In the genomic region with DNA sequence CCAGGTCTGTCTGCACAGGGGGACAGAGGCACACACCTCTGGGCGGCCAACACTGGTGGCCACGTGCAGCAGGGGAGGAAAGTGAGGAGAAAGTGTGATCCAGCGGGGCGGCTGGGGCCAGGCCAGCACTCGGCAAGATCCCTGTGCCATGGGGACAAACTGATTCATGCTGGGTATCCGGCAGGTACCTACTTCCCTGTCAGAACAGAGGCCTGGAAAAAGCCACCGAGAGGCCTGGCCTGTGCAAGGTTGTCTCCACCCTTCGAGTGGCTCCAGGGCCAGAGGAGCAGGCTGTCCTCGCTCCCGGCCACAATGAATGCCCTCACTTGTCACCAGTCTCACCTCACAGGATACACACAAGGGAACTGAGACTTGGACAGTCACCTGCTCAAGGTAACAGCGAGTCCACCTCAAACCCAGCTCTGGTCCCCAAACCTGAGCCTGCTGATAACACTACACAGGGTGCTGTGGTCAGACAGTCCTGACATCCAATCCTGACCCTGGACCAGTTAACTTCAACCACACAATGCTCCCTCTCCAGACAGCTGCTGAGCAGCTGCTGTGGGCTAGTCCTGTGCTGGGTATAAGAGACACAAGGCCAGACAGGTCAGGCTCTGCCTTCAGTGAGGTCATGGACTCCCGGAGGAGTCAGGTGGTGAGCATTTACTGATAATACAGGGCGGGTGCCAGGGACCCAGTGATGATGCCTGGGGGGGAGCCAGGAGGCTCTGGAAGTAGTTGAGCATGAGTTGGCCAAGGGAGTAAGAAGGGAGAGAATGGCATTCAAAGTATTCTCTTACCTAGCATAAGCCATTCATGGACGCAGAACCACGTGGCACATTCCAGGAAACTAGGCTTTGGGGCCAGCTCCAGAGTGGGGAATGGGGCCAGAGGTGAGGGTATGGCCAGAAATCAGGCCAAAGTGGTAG, we compare ENCODE assay signal across 11 cellular contexts. TPM values are rescaled to one million over a fixed set of nuclear protein-coding genes. Genes with fewer than 3 reads are reported as not detected.
DNase-seq lines count a peak whose midpoint lies in the region; ATAC-seq, FAIRE-seq and TF ChIP-seq lines count a peak whose summit lies in the region.
"Had no signal": no experiment of that assay in that cellular context is flagged by ENCODE, and none has a peak within 500 bp of the region (broad histone marks: within the 10 kb centered on the region; RNA-seq: fewer than 3 reads in every experiment).

No MANE protein-coding gene starts in this region.

- H4K20me1 ChIP-seq in PC-9 (ENCODE audit: insufficient read depth) (no peaks in the 10 kb centered on the region), osteoblast (ENCODE audit: insufficient read depth, low read length) (no peaks in the 10 kb centered on the region)

- TF ChIP-seq CTCF in PC-9 (conservative IDR thresholded peaks at IDR 0.05) (no peak), epithelial cell of esophagus (IDR thresholded peaks at IDR 0.05; ENCODE audit: insufficient read depth, low read depth, low read length, missing control alignments) (no peak), osteoblast (IDR thresholded peaks at IDR 0.05; ENCODE audit: extremely low read depth, low read depth, low read length) (no peak), D721Med (IDR thresholded peaks at IDR 0.05; ENCODE audit: insufficient read depth, missing control alignments) (no peak)

- peak overlapping the region; percentile 72 for H3K4me2 ChIP-seq in PC-9
- no peak overlapping the region for H3K4me2 ChIP-seq in osteoblast (ENCODE audit: insufficient read depth, low read length)

- peak; percentile 33 for DNase-seq in COLO668 (lab: John Stamatoyannopoulos, UW; ENCODE audit: unreplicated experiment)
- peak; percentile 93 to 99 for DNase-seq in PC-9
- DNase-seq in epithelial cell of esophagus (ENCODE audit: low read depth): peak; percentile 29
- DNase-seq in osteoblast (ENCODE audit: insufficient read length, low spot score, missing footprints): peak; percentile 44
- DNase-seq in activated effector memory CD4-positive, alpha-beta T cell treated with anti-CD3 and anti-CD28 coated beads, Interleukin-2, amount 50 U/mL, for 16 hours: no peak
- DNase-seq in D721Med (ENCODE audit: insufficient read length, low spot score): no peak
- DNase-seq: glutamatergic neuron had no signal

- intact Hi-C loops in PC-9 (cut with micrococcal nuclease; ENCODE audit: unreplicated experiment): loop anchor here (1.0 to 2.0 kb wide), 4 partner anchors 12 to 61 kb away; partner anchors contain the start of gene MTSS2

- ATAC-seq in HG02588 (IDR thresholded peaks at IDR 0.05; ENCODE audit: unreplicated experiment): no peak
- ATAC-seq in HG03457 (IDR thresholded peaks at IDR 0.05; ENCODE audit: unreplicated experiment): no peak

- TSS peak; percentile 54 for BruUV-seq in PC-9 (replicated peaks; lab: Mats Ljungman, UMichigan)

- CTCF ChIA-PET in PC-9 (lab: Charles Lee): interaction anchor here (1.1 kb wide), 1 partner anchor 10 kb away, joined by 4 read pairs; no protein-coding TSS in a partner anchor

- H3K9me2 ChIP-seq in PC-9 (ENCODE audit: insufficient read depth): no peaks in the 10 kb centered on the region

- POLR2A ChIA-PET in PC-9 (lab: Charles Lee; ENCODE audit: unreplicated experiment): interaction anchor here (0.7 kb wide), 1 partner anchor 41 kb away, joined by 6 read pairs; no protein-coding TSS in a partner anchor

- H3K4me1 ChIP-seq in PC-9 (replicated peaks; ENCODE audit: insufficient read depth) (peaks cover 53% of the 10 kb centered on the region), osteoblast (ENCODE audit: insufficient read depth, low read length) (peaks cover 45% of the 10 kb centered on the region)
- H3K4me1 ChIP-seq: parathyroid adenoma had no signal

- H3K27ac ChIP-seq in PC-9 (peak overlapping the region; percentile 98), osteoblast (ENCODE audit: low read depth, low read length) (peak overlapping the region; percentile 97)
- H3K27ac ChIP-seq: parathyroid adenoma had no signal

- no peaks in the 10 kb centered on the region for H3K27me3 ChIP-seq in PC-9 (ENCODE audit: insufficient read depth, low read depth)
- H3K27me3 ChIP-seq in osteoblast (ENCODE audit: insufficient read depth, low read length): no peaks in the 10 kb centered on the region
- H3K27me3 ChIP-seq: SJSA1 had no signal

- peaks cover 38% of the 10 kb centered on the region for H3F3A ChIP-seq in PC-9 (ENCODE audit: insufficient read depth, low read depth)

- no peaks in the 10 kb centered on the region for H3K9me3 ChIP-seq in PC-9 (ENCODE audit: insufficient read depth, low read depth)
- no peaks in the 10 kb centered on the region for H3K9me3 ChIP-seq in osteoblast (ENCODE audit: low read depth, low read length)
- H3K9me3 ChIP-seq: SJSA1 had no signal

- H3K4me3 ChIP-seq in PC-9 (no peak overlapping the region; the same call in 1 of the 2 replicates), epithelial cell of esophagus (ENCODE audit: low read length) (no peak overlapping the region), osteoblast (ENCODE audit: insufficient read depth, low read length) (no peak overlapping the region)
- H3K4me3 ChIP-seq: SJSA1 had no signal

- no peak for FAIRE-seq in D721Med (lab: Jason Lieb, UNC)

- H2AFZ ChIP-seq in PC-9: no peak overlapping the region
- H2AFZ ChIP-seq in osteoblast (ENCODE audit: low read length): no peak overlapping the region
- H2AFZ ChIP-seq: parathyroid adenoma had no signal

- H3K79me2 ChIP-seq in PC-9 (ENCODE audit: low read depth) (no peaks in the 10 kb centered on the region), osteoblast (ENCODE audit: insufficient read depth, low read length) (peaks cover 7% of the 10 kb centered on the region)

- H3K36me3 ChIP-seq in PC-9 (ENCODE audit: low read depth): peaks cover 7% of the 10 kb centered on the region
- peaks cover 7% of the 10 kb centered on the region for H3K36me3 ChIP-seq in osteoblast (ENCODE audit: insufficient read depth, low read length)

RNA-seq across cellular contexts. Expression of gene VAC14, which starts 53.0 kb away (rescaled TPM):
- total RNA-seq in PC-9 (2021) (44.5 and 46.8 TPM in 2 replicates), osteoblast (72.7 and 83.7 TPM in 2 replicates)

Comparison
In these comparisons a context has a peak if more than half of its experiments do, and no peak if none do; other contexts are left out.
1. DNase-seq: peak in COLO668 (single experiment), PC-9 (2 of 2), epithelial cell of esophagus (single experiment) and osteoblast (single experiment); none in activated effector memory CD4-positive, alpha-beta T cell treated with anti-CD3 and anti-CD28 coated beads, Interleukin-2, amount 50 U/mL, for 16 hours (single experiment) and D721Med (single experiment).